8 cellular contexts compared by ENCODE assay signal in the genomic region with DNA sequence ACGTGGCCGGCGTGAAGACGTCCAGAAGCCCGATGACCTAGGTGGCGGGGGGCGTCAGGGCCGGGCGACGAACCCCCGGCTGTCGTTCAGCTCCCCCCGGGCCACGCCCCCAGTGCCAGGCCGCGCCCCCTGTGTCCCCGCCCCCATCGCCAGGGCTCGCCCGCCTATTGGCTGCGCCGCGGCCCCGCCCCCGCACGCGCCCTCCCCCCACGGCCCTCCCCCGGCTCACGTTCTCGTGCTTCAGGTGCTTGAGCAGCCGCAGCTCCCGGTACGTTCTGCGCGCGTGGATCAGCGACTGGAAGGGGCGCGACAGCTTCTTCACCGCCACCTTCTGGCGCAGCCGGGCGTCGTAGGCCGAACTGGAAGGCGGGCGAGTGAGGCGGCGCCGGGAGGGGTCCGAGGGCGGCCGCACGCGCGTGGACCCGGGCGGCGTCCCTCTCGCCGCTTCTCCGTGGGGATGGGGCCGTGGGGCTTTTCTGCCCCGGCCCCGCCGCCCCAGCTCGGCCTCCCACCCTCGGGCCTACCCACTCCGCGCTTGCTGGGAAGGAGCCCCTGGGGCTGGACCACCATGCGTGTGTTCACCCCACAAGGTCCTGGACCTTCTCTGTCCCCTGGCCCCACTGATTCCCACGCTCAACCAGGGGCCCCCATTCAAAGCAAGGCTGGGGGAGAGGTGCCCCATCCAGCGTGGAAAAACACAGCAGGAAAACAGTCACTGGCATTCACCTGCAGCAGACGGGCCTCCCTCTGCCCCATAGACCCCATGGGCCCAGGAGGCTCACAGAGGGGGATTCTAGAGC. TPM values are rescaled to one million over a fixed set of nuclear protein-coding genes. Genes with fewer than 3 reads are reported as not detected.
DNase-seq lines count a peak whose midpoint lies in the region; ATAC-seq and TF ChIP-seq lines count a peak whose summit lies in the region.

No MANE protein-coding gene starts in this region.

- DNase-seq in activated CD8-positive, alpha-beta memory T cell treated with anti-CD3 and anti-CD28 coated beads, Interleukin-2, amount 10 ng/mL, durations not matched to agents 7 days and 5 days = peak; percentile 59
- DNase-seq in activated CD8-positive, alpha-beta memory T cell treated with anti-CD3 and anti-CD28 coated beads for 24 hours = no peak
- peak in 3 of 4 experiments; percentile 22 to 53 (median 30) for DNase-seq in activated naive CD4-positive, alpha-beta T cell (lab: John Stamatoyannopoulos, UW)
- DNase-seq in heart right ventricle = peak; percentile 61 to 77
- peak; percentile 36 for DNase-seq in smooth muscle cell (lab: John Stamatoyannopoulos, UW; ENCODE audit: unreplicated experiment)
- no peak for DNase-seq in superior temporal gyrus (ENCODE audit: extremely low spot score)
- no peak for DNase-seq in NK-92 treated with Interleukin-12 subunit alpha and Interleukin-12 subunit beta, amount 100 ng/mL, for 24 hours (lab: John Stamatoyannopoulos, UW)
- DNase-seq in NCI-H446 treated with DMSO at 0.1 percent for 48 hours (lab: John Stamatoyannopoulos, UW) = no peak

- TF ChIP-seq CTCF in heart right ventricle (IDR thresholded peaks at IDR 0.05) (peak in 5 of 9 donors; percentile 15 to 43 (median 31)), smooth muscle cell (IDR thresholded peaks at IDR 0.05; ENCODE audit: borderline replicate concordance, insufficient read depth, poor library complexity, severe bottlenecking) (peak; percentile 20)

- H3K4me1 ChIP-seq in heart right ventricle (peaks cover 16 to 63% (median 49%) of the 10 kb centered on the region in 9 donors), smooth muscle cell (ENCODE audit: low read depth) (peaks cover 22% of the 10 kb centered on the region)

- no peaks in the 10 kb centered on the region for H3K79me2 ChIP-seq in smooth muscle cell (ENCODE audit: low read depth)

- peak overlapping the region; percentile 82 for H3K4me2 ChIP-seq in smooth muscle cell

- H3K36me3 Mint-ChIP-seq in activated CD8-positive, alpha-beta memory T cell treated with anti-CD3 and anti-CD28 coated beads, Interleukin-2, amount 10 ng/mL, durations not matched to agents 7 days and 5 days = no peaks in the 10 kb centered on the region

- 21 to 31% methylated on average over 67 to 75 of the region's 75 CpGs for WGBS in heart right ventricle, 2 donors
- WGBS in smooth muscle cell (ENCODE audit: low lambda C conversion rate) = 15% methylated on average over 47 of the region's 75 CpGs

- peaks cover 14% of the 10 kb centered on the region for H3K4me1 Mint-ChIP-seq in activated CD8-positive, alpha-beta memory T cell treated with anti-CD3 and anti-CD28 coated beads, Interleukin-2, amount 10 ng/mL, durations not matched to agents 7 days and 5 days

- peaks cover 3% of the 10 kb centered on the region for H3K27me3 Mint-ChIP-seq in activated CD8-positive, alpha-beta memory T cell treated with anti-CD3 and anti-CD28 coated beads, Interleukin-2, amount 10 ng/mL, durations not matched to agents 7 days and 5 days

- H3K9me3 ChIP-seq in heart right ventricle = no peaks in the 10 kb centered on the region
- H3K9me3 ChIP-seq in smooth muscle cell (replicated peaks; ENCODE audit: low read depth) = no peaks in the 10 kb centered on the region

- peaks cover 31% of the 10 kb centered on the region for H4K20me1 ChIP-seq in smooth muscle cell (ENCODE audit: low read depth)

- no peak overlapping the region for H3K9ac ChIP-seq in smooth muscle cell (ENCODE audit: low read depth)

- no peak overlapping the region for H2AFZ ChIP-seq in smooth muscle cell (ENCODE audit: low read depth)

- peaks cover 4% of the 10 kb centered on the region for H3F3A ChIP-seq in smooth muscle cell (ENCODE audit: low read depth)

- H3K4me3 ChIP-seq in heart right ventricle (peak overlapping the region in 8 of 10 donors; percentile 12 to 43 (median 34)), smooth muscle cell (peak overlapping the region; percentile 31)

- H3K36me3 ChIP-seq in heart right ventricle = peaks cover 0 to 10% (median 0%) of the 10 kb centered on the region in 9 donors
- no peaks in the 10 kb centered on the region for H3K36me3 ChIP-seq in smooth muscle cell (ENCODE audit: low read depth)

- H3K27ac Mint-ChIP-seq in activated CD8-positive, alpha-beta memory T cell treated with anti-CD3 and anti-CD28 coated beads, Interleukin-2, amount 10 ng/mL, durations not matched to agents 7 days and 5 days = no peak overlapping the region

- no peak overlapping the region for H3K27ac ChIP-seq in heart right ventricle
- H3K27ac ChIP-seq in smooth muscle cell (ENCODE audit: low read depth) = no peak overlapping the region

- CTCF ChIA-PET in activated CD8-positive, alpha-beta memory T cell treated with anti-CD3 and anti-CD28 coated beads, Interleukin-2, amount 10 ng/mL, durations not matched to agents 7 days and 5 days (lab: Charles Lee) = interaction anchor here (0.7 to 4.7 kb wide), 7 partner anchors 8 to 74 kb away, joined by 3 to 25 read pairs (median 4); a partner anchor contains a TSS

- H3K27me3 ChIP-seq in heart right ventricle (peaks cover 0 to 74% (median 0%) of the 10 kb centered on the region in 7 donors), smooth muscle cell (ENCODE audit: low read depth) (peaks cover 26% of the 10 kb centered on the region)

- intact Hi-C loops in heart right ventricle (cut with DNase I) = no loop called here

- H3K4me3 Mint-ChIP-seq in activated CD8-positive, alpha-beta memory T cell treated with anti-CD3 and anti-CD28 coated beads, Interleukin-2, amount 10 ng/mL, durations not matched to agents 7 days and 5 days = no peak overlapping the region

- peak; percentile 4 for ATAC-seq in activated CD8-positive, alpha-beta memory T cell treated with anti-CD3 and anti-CD28 coated beads, Interleukin-2, amount 10 ng/mL, durations not matched to agents 7 days and 5 days
- peak in 5 of 8 donors; percentile 17 to 50 (median 33) for ATAC-seq in heart right ventricle

- H3K9me3 Mint-ChIP-seq in activated CD8-positive, alpha-beta memory T cell treated with anti-CD3 and anti-CD28 coated beads, Interleukin-2, amount 10 ng/mL, durations not matched to agents 7 days and 5 days (ENCODE audit: low read depth) = no peaks in the 10 kb centered on the region

RNA-seq across cellular contexts. Expression of a gene that starts 2.4 kb away (rescaled TPM):
- total RNA-seq in activated CD8-positive, alpha-beta memory T cell treated with anti-CD3 and anti-CD28 coated beads, Interleukin-2, amount 10 ng/mL, durations not matched to agents 7 days and 5 days = 10 to 100 TPM; 16.5 to 18.5 TPM
- 10 to 100 TPM in 2 of 10 donors, 1 to 10 TPM in 8; 4.3 to 11.3 (median 7.1) TPM for total RNA-seq in heart right ventricle
- 10 to 100 TPM; 11.6 to 18.0 TPM for polyA plus RNA-seq in heart right ventricle
- total RNA-seq in smooth muscle cell = 2.8 and 4.2 TPM in 2 replicates
- polyA plus RNA-seq in smooth muscle cell = 0.65 and 1.4 TPM in 2 replicates

RNA-seq across cellular contexts. Expression of a gene that starts 6.3 kb away (rescaled TPM):
- 10 to 100 TPM; 13.9 to 15.8 TPM for total RNA-seq in activated CD8-positive, alpha-beta memory T cell treated with anti-CD3 and anti-CD28 coated beads, Interleukin-2, amount 10 ng/mL, durations not matched to agents 7 days and 5 days
- total RNA-seq in heart right ventricle = 10 to 100 TPM; 10.6 to 21.9 (median 16.1) TPM
- 10 to 100 TPM; 14.8 to 23.0 TPM for polyA plus RNA-seq in heart right ventricle
- total RNA-seq in smooth muscle cell = 9.5 and 14.9 TPM in 2 replicates
- 26.2 and 27.8 TPM in 2 replicates for polyA plus RNA-seq in smooth muscle cell

RNA-seq across cellular contexts. Expression of a gene that starts 16.7 kb away (rescaled TPM):
- total RNA-seq in activated CD8-positive, alpha-beta memory T cell treated with anti-CD3 and anti-CD28 coated beads, Interleukin-2, amount 10 ng/mL, durations not matched to agents 7 days and 5 days = 10 to 100 TPM; 75.2 to 96.3 TPM
- 10 to 100 TPM in 6 of 10 donors, 1 to 10 TPM in 4; 7.1 to 16.7 (median 10.3) TPM for total RNA-seq in heart right ventricle
- polyA plus RNA-seq in heart right ventricle = 10 to 100 TPM in 1 of 2 donors, 1 to 10 TPM in 1; 7.9 to 20.3 TPM
- total RNA-seq in smooth muscle cell = 5.1 and 9.5 TPM in 2 replicates
- polyA plus RNA-seq in smooth muscle cell = 12.8 and 15.7 TPM in 2 replicates

RNA-seq across cellular contexts. Expression of a gene that starts 23.0 kb away (rescaled TPM):
- total RNA-seq in activated CD8-positive, alpha-beta memory T cell treated with anti-CD3 and anti-CD28 coated beads, Interleukin-2, amount 10 ng/mL, durations not matched to agents 7 days and 5 days = 10 to 100 TPM; 60.9 to 72.0 TPM
- total RNA-seq in heart right ventricle (10 to 100 TPM; 15.5 to 23.3 (median 18.5) TPM), smooth muscle cell (10.0 and 10.6 TPM in 2 replicates)
- polyA plus RNA-seq in heart right ventricle (10 to 100 TPM; 14.2 to 40.7 TPM), smooth muscle cell (22.7 and 26.0 TPM in 2 replicates)

RNA-seq across cellular contexts. Expression of a gene that starts 39.7 kb away (rescaled TPM):
- 10 to 100 TPM; 23.4 to 26.6 TPM for total RNA-seq in activated CD8-positive, alpha-beta memory T cell treated with anti-CD3 and anti-CD28 coated beads, Interleukin-2, amount 10 ng/mL, durations not matched to agents 7 days and 5 days
- 100 to 1,000 TPM in 1 of 10 donors, 10 to 100 TPM in 9; 43.0 to 101 (median 57.8) TPM for total RNA-seq in heart right ventricle
- 10 to 100 TPM; 33.5 to 71.0 TPM for polyA plus RNA-seq in heart right ventricle
- total RNA-seq in smooth muscle cell = 183 and 195 TPM in 2 replicates
- polyA plus RNA-seq in smooth muscle cell = 210 and 249 TPM in 2 replicates

Comparison
In these comparisons a context has a peak if more than half of its experiments do, and no peak if none do; other contexts are left out.
1. DNase-seq: peak in activated CD8-positive, alpha-beta memory T cell treated with anti-CD3 and anti-CD28 coated beads, Interleukin-2, amount 10 ng/mL, durations not matched to agents 7 days and 5 days (single experiment), activated naive CD4-positive, alpha-beta T cell (3 of 4), heart right ventricle (2 of 2) and smooth muscle cell (single experiment); none in activated CD8-positive, alpha-beta memory T cell treated with anti-CD3 and anti-CD28 coated beads for 24 hours (single experiment), superior temporal gyrus (single experiment), NK-92 treated with Interleukin-12 subunit alpha and Interleukin-12 subunit beta, amount 100 ng/mL, for 24 hours (single experiment) and NCI-H446 treated with DMSO at 0.1 percent for 48 hours (single experiment).